Comparison of ENCODE assay signal across 8 cellular contexts in the genomic region with DNA sequence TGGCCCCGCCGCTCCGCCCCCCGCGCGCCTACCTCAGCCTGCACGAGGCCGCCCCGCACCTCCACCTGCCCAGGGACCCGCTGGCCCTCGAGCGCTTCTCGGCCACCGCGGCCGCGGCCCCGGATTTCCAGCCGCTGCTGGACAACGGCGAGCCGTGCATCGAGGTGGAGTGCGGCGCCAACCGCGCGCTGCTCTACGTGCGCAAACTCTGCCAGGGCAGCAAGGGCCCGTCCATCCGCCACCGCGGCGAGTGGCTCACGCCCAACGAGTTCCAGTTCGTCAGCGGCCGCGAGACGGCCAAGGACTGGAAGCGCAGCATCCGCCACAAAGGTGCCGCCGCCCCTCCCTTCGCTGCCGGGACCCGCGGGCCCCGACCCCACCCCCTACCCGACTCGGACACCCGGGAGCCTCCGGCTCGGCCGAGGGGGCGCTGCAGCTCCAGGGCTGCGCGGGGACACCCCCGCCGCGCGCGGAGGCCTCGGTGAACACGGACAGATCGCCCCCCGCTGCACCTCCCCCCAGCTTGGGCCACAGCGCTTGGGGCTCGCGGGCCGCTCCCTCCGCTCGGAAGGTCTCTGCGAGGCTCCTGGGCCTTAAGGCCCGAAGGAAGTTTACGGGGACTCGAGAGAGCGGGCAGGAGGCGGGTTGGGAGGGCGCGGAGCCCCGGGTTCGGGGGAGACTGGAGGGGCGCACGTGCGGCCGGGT. TPM values are rescaled to one million over a fixed set of nuclear protein-coding genes. Genes with fewer than 3 reads are reported as not detected.
DNase-seq lines count a peak whose midpoint lies in the region; ATAC-seq and TF ChIP-seq lines count a peak whose summit lies in the region.
"Had no signal": no experiment of that assay in that cellular context is flagged by ENCODE, and none has a peak within 500 bp of the region (broad histone marks: within the 10 kb centered on the region; RNA-seq: fewer than 3 reads in every experiment).

No MANE protein-coding gene starts in this region.

- TF ChIP-seq EP300 in gastroesophageal sphincter (IDR thresholded peaks at IDR 0.05), result no peak

- H3K27ac ChIP-seq in Peyer's patch, result peak overlapping the region in 1 of 4 donors; percentile 49
- peak overlapping the region in 3 of 4 donors; percentile 44 to 70 (median 65) for H3K27ac ChIP-seq in gastroesophageal sphincter
- H3K27ac ChIP-seq in skeletal muscle tissue (ENCODE audit: low read depth, low read length), result no peak overlapping the region

- TF ChIP-seq POLR2A in Peyer's patch (IDR thresholded peaks at IDR 0.05) (no peak), gastroesophageal sphincter (IDR thresholded peaks at IDR 0.05) (no peak)

- WGBS in gastroesophageal sphincter (ENCODE audit: low coverage in 1 of 2), 2 donors, result no CpG with 5 or more reads among the region's 89 CpGs

- TF ChIP-seq CTCF in Peyer's patch (IDR thresholded peaks at IDR 0.05) (no peak), gastroesophageal sphincter (IDR thresholded peaks at IDR 0.05) (no peak)

- DNase-seq in HCEC 1CT (peak; percentile 46), Peyer's patch (no peak), cerebellar nuclear complex (lab: John Stamatoyannopoulos, UW) (no peak), inferior parietal cortex (ENCODE audit: extremely low spot score) (no peak)
- no peak for DNase-seq in activated effector memory CD4-positive, alpha-beta T cell treated with Interleukin-2 at 50 U/mL for 16 hours

- ATAC-seq in gastroesophageal sphincter, result peak; percentile 11

- peak overlapping the region in 1 of 3 donors; percentile 45 for H3K9ac ChIP-seq in skeletal muscle tissue (ENCODE audit: low read depth in 1 of 3, low read length in 3 of 3)

- H3K4me3 ChIP-seq in Peyer's patch (peak overlapping the region; percentile 14 to 57 (median 54)), gastroesophageal sphincter (peak overlapping the region; percentile 9 to 64), skeletal muscle tissue (ENCODE audit: low read length in 3 of 3) (peak overlapping the region; percentile 14 to 60 (median 43))

- H3K4me1 ChIP-seq in Peyer's patch, result peaks cover 0 to 55% (median 24%) of the 10 kb centered on the region in 4 donors
- H3K4me1 ChIP-seq in gastroesophageal sphincter, result peaks cover 0 to 74% (median 33%) of the 10 kb centered on the region in 3 donors
- peaks cover 27 to 42% (median 36%) of the 10 kb centered on the region in 3 donors for H3K4me1 ChIP-seq in skeletal muscle tissue (ENCODE audit: control insufficient read depth in 3 of 3, insufficient read depth in 3 of 3, low read length in 3 of 3)

- H3K27me3 ChIP-seq in Peyer's patch (peaks cover 0 to 56% of the 10 kb centered on the region in 2 donors), gastroesophageal sphincter (peaks cover 96% of the 10 kb centered on the region), skeletal muscle tissue (ENCODE audit: control insufficient read depth in 3 of 3, insufficient read depth in 3 of 3, low read length in 3 of 3) (peaks cover 63 to 84% (median 65%) of the 10 kb centered on the region in 3 donors)

- H3K36me3 ChIP-seq in Peyer's patch (no peaks in the 10 kb centered on the region), gastroesophageal sphincter (no peaks in the 10 kb centered on the region), skeletal muscle tissue (ENCODE audit: control insufficient read depth in 3 of 3, insufficient read depth in 3 of 3, low read length in 3 of 3) (no peaks in the 10 kb centered on the region)

- H3K9me3 ChIP-seq in Peyer's patch, result no peaks in the 10 kb centered on the region
- no peaks in the 10 kb centered on the region for H3K9me3 ChIP-seq in gastroesophageal sphincter
- H3K9me3 ChIP-seq in skeletal muscle tissue (ENCODE audit: control insufficient read depth in 3 of 3, low read length in 3 of 3), result no peaks in the 10 kb centered on the region

RNA-seq across cellular contexts. Expression of a gene that starts 1.0 kb away (rescaled TPM):
- total RNA-seq in Peyer's patch (1 to 10 TPM; 1.1 to 5.0 (median 2.2) TPM), gastroesophageal sphincter (10 to 100 TPM; 14.2 to 21.2 (median 17.4) TPM), skeletal muscle tissue (3.7 TPM)
- total RNA-seq: SK-MEL-5 had no signal

RNA-seq across cellular contexts. Expression of a gene that starts 34.3 kb away (rescaled TPM):
- total RNA-seq in Peyer's patch (10 to 100 TPM; 18.2 to 58.6 (median 39.9) TPM), gastroesophageal sphincter (10 to 100 TPM; 36.3 to 54.1 (median 45.2) TPM), skeletal muscle tissue (47.0 TPM)

RNA-seq across cellular contexts. Expression of a gene that starts 35.6 kb away (rescaled TPM):
- 10 to 100 TPM; 14.9 to 17.0 (median 15.8) TPM for total RNA-seq in Peyer's patch
- 10 to 100 TPM in 2 of 4 donors, 1 to 10 TPM in 2; 3.6 to 12.0 (median 10.1) TPM for total RNA-seq in gastroesophageal sphincter
- 1.0 TPM for total RNA-seq in skeletal muscle tissue

RNA-seq across cellular contexts. Expression of a gene that starts 41.5 kb away (rescaled TPM):
- total RNA-seq in Peyer's patch (under 1 TPM in 3 of 4 donors, not detected in 1; 0.40 to 0.83 (median 0.47) TPM), gastroesophageal sphincter (1 to 10 TPM in 1 of 4 donors, under 1 TPM in 1, not detected in 2; 0.62 to 2.3 TPM), skeletal muscle tissue (not detected)

RNA-seq across cellular contexts. Expression of a gene that starts 57.1 kb away (rescaled TPM):
- total RNA-seq in Peyer's patch, result under 1 TPM in 1 of 4 donors, not detected in 3; 0.35 TPM
- total RNA-seq in gastroesophageal sphincter, result 1 to 10 TPM in 2 of 4 donors, under 1 TPM in 1, not detected in 1; 0.39 to 1.9 (median 1.4) TPM
- total RNA-seq in skeletal muscle tissue, result 3.1 TPM
